8 cellular contexts compared by ENCODE assay signal in the genomic region with DNA sequence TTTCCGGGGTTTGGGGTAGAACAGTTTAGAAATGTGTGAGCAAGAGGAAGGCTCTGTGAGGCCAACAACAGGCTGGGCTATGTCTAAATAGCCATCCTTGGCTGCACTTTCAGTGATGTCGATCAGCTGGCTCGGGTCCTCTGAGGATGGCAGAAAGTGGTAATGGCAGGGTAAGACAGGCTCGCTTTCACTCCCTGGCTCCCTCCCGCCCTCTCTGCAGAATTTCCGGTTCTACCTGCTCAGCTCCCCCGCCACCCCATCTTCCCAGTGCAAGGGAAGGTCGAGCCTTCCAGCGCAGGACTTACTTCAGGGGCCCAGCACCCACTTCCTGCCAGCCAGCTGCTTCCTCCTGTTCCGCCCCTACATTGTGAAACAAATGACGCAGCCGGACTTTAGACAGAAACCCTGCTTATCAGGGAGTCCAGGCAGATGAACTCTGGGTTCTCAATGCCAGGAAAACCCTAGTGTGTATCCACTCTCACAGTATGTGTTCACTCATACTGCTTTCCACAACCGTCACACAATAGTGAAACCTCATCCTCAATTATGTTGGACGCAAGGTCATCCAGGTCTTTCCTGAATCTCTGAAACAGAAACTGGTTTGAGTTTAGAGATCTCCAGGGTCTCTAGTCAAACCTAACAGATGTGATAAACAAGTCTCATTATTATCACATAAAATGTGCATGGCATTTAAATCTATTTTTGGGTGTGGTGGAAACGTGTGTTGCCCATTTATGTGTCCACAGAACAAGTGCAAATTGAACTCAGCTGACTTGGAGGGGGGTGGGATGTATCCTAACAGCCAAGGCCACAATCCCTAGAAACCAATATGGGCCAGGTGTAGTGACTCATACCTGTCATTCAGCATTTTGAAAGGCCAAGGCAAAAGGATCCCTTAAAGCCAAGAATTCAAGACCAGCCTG. TPM values are rescaled to one million over a fixed set of nuclear protein-coding genes. Genes with fewer than 3 reads are reported as not detected.
DNase-seq lines count a peak whose midpoint lies in the region; ATAC-seq and TF ChIP-seq lines count a peak whose summit lies in the region.

No MANE protein-coding gene starts in this region.

- no peak overlapping the region for H3K4me3 ChIP-seq in NT2/D1 (ENCODE audit: insufficient read length, low read depth)
- peak overlapping the region; percentile 28 for H3K4me3 ChIP-seq in thoracic aorta

- H3K9me3 ChIP-seq in NT2/D1 (ENCODE audit: insufficient read depth, low read length) = no peaks in the 10 kb centered on the region
- no peaks in the 10 kb centered on the region for H3K9me3 ChIP-seq in thoracic aorta

- H3K36me3 Mint-ChIP-seq in activated T-cell treated with anti-CD3 and anti-CD28 coated beads, Interleukin-2, amount 50 U/mL, for 4 hours (ENCODE audit: insufficient read depth) = no peaks in the 10 kb centered on the region

- peak overlapping the region; percentile 79 for H3K4me3 Mint-ChIP-seq in activated T-cell treated with anti-CD3 and anti-CD28 coated beads, Interleukin-2, amount 50 U/mL, for 4 hours

- peak overlapping the region; percentile 37 to 59 for H3K27ac ChIP-seq in thoracic aorta

- H3K27me3 Mint-ChIP-seq in activated T-cell treated with anti-CD3 and anti-CD28 coated beads, Interleukin-2, amount 50 U/mL, for 4 hours (ENCODE audit: low read depth) = no peaks in the 10 kb centered on the region

- DNase-seq in NT2/D1 (ENCODE audit: low read depth, low spot score) = no peak
- peak; percentile 43 for DNase-seq in activated T-cell treated with anti-CD3 and anti-CD28 coated beads, Interleukin-2, amount 50 U/mL, for 4 hours
- peak; percentile 23 for DNase-seq in fibroblast of the conjunctiva (ENCODE audit: low read depth)
- DNase-seq in nucleus accumbens (lab: John Stamatoyannopoulos, UW) = peak in 32 of 56 donors; percentile 3 to 59 (median 11)
- DNase-seq in thoracic aorta (ENCODE audit: low spot score) = peak; percentile 52
- no peak for DNase-seq in NCI-H2107 (lab: John Stamatoyannopoulos, UW)

- no peak for TF ChIP-seq CTCF in thoracic aorta (IDR thresholded peaks at IDR 0.05)

- peak overlapping the region; percentile 13 for H3K9ac ChIP-seq in NT2/D1 (ENCODE audit: insufficient read length, low read depth)

- H3K4me1 ChIP-seq in NT2/D1 (ENCODE audit: insufficient read depth, insufficient read length) (peaks cover 19% of the 10 kb centered on the region), thoracic aorta (ENCODE audit: control insufficient read depth in 1 of 2, low read depth in 2 of 2) (no peaks in the 10 kb centered on the region)

- ATAC-seq in GM18520 (IDR thresholded peaks at IDR 0.05; ENCODE audit: unreplicated experiment) = peak; percentile 70
- ATAC-seq in HG02973 (IDR thresholded peaks at IDR 0.05; ENCODE audit: unreplicated experiment) = peak; percentile 84
- ATAC-seq in activated T-cell treated with anti-CD3 and anti-CD28 coated beads, Interleukin-2, amount 50 U/mL, for 4 hours = peak; percentile 77 to 78
- peak; percentile 43 for ATAC-seq in thoracic aorta (ENCODE audit: insufficient number of reproducible peaks, low FRiP score, low read depth)

- H3K9me3 Mint-ChIP-seq in activated T-cell treated with anti-CD3 and anti-CD28 coated beads, Interleukin-2, amount 50 U/mL, for 4 hours = no peaks in the 10 kb centered on the region

- H3K36me3 ChIP-seq in NT2/D1 (ENCODE audit: insufficient read depth, insufficient read length, low read length) (peaks cover 12% of the 10 kb centered on the region), thoracic aorta (no peaks in the 10 kb centered on the region)

- H3K4me1 Mint-ChIP-seq in activated T-cell treated with anti-CD3 and anti-CD28 coated beads, Interleukin-2, amount 50 U/mL, for 4 hours (ENCODE audit: low read depth) = peaks cover 33% of the 10 kb centered on the region

- no peaks in the 10 kb centered on the region for H3K27me3 ChIP-seq in NT2/D1 (ENCODE audit: insufficient read depth, insufficient read length)
- no peaks in the 10 kb centered on the region for H3K27me3 ChIP-seq in thoracic aorta (replicated peaks; ENCODE audit: insufficient read depth)

RNA-seq across cellular contexts. Expression of a gene that starts 7.1 kb away (rescaled TPM):
- total RNA-seq in activated T-cell treated with anti-CD3 and anti-CD28 coated beads, Interleukin-2, amount 50 U/mL, for 4 hours = 1 to 10 TPM; 3.9 to 7.6 (median 7.3) TPM
- total RNA-seq in thoracic aorta = 10 to 100 TPM; 19.1 to 20.7 TPM

RNA-seq across cellular contexts. Expression of a gene that starts 24.9 kb away (rescaled TPM):
- total RNA-seq in activated T-cell treated with anti-CD3 and anti-CD28 coated beads, Interleukin-2, amount 50 U/mL, for 4 hours = 10 to 100 TPM; 20.3 to 67.2 (median 25.6) TPM
- 10 to 100 TPM; 19.9 to 34.2 TPM for total RNA-seq in thoracic aorta

RNA-seq across cellular contexts. Expression of a gene that starts 31.9 kb away (rescaled TPM):
- total RNA-seq in activated T-cell treated with anti-CD3 and anti-CD28 coated beads, Interleukin-2, amount 50 U/mL, for 4 hours = 10 to 100 TPM; 44.3 to 53.0 (median 44.9) TPM
- 10 to 100 TPM; 57.9 to 69.4 TPM for total RNA-seq in thoracic aorta

RNA-seq across cellular contexts. Expression of a gene that starts 55.8 kb away (rescaled TPM):
- 100 to 1,000 TPM; 103 to 128 (median 106) TPM for total RNA-seq in activated T-cell treated with anti-CD3 and anti-CD28 coated beads, Interleukin-2, amount 50 U/mL, for 4 hours
- 10 to 100 TPM; 16.4 to 16.9 TPM for total RNA-seq in thoracic aorta

RNA-seq across cellular contexts. Expression of a gene that starts 59.2 kb away (rescaled TPM):
- total RNA-seq in activated T-cell treated with anti-CD3 and anti-CD28 coated beads, Interleukin-2, amount 50 U/mL, for 4 hours = not detected
- 1 to 10 TPM in 1 of 2 donors, not detected in 1; 3.0 TPM for total RNA-seq in thoracic aorta

Comparison
In these comparisons a context has a peak if more than half of its experiments do, and no peak if none do; other contexts are left out.
1. DNase-seq: peak in activated T-cell treated with anti-CD3 and anti-CD28 coated beads, Interleukin-2, amount 50 U/mL, for 4 hours (single experiment), fibroblast of the conjunctiva (single experiment), nucleus accumbens (32 of 56) and thoracic aorta (single experiment); none in NT2/D1 (single experiment) and NCI-H2107 (single experiment).
2. Peak in every context shown above with its lines, with median percentiles within 50 percentile points of each other: ATAC-seq.